ENCODE assay signal across 8 cellular contexts in genomic region chr3:111238896-111239295, GRCh38.
DNase-seq lines count a peak whose midpoint lies in the region; ATAC-seq and TF ChIP-seq lines count a peak whose summit lies in the region.

No MANE protein-coding gene starts in this region.

- TF ChIP-seq CTCF in esophagus squamous epithelium (IDR thresholded peaks at IDR 0.05) (no peak), brain microvascular endothelial cell (IDR thresholded peaks at IDR 0.05; ENCODE audit: low read depth, low read length, missing control alignments) (no peak)

- H3K27ac Mint-ChIP-seq in activated T-cell treated with anti-CD3 and anti-CD28 coated beads, Interleukin-2, amount 50 U/mL, for 72 hours = no peak overlapping the region

- no peaks in the 10 kb centered on the region for H3K36me3 ChIP-seq in esophagus squamous epithelium
- H3K36me3 ChIP-seq in brain microvascular endothelial cell (replicated peaks) = no peaks in the 10 kb centered on the region

- H3K9me3 Mint-ChIP-seq in activated T-cell treated with anti-CD3 and anti-CD28 coated beads, Interleukin-2, amount 50 U/mL, for 72 hours = peaks cover 3 to 9% of the 10 kb centered on the region in 2 donors

- in situ Hi-C loops in brain microvascular endothelial cell (cut with HindIII; ENCODE audit: low pct_ligation_motif_present, low sequenced_read_pairs) = no loop called here

- H3K9me3 ChIP-seq in esophagus squamous epithelium = peaks cover 0 to 12% (median 0%) of the 10 kb centered on the region in 3 donors

- no peak for TF ChIP-seq POLR2A in esophagus squamous epithelium (IDR thresholded peaks at IDR 0.05)

- H3K4me3 Mint-ChIP-seq in activated T-cell treated with anti-CD3 and anti-CD28 coated beads, Interleukin-2, amount 50 U/mL, for 72 hours = no peak overlapping the region

- intact Hi-C loops in esophagus squamous epithelium (cut with DNase I) = no loop called here

- ATAC-seq in activated T-cell treated with anti-CD3 and anti-CD28 coated beads, Interleukin-2, amount 50 U/mL, for 72 hours (replicated peaks in 1 of 2) = peak; percentile 98
- ATAC-seq in HG02623 (IDR thresholded peaks at IDR 0.05; ENCODE audit: unreplicated experiment) (peak; percentile 97), HG03558 (IDR thresholded peaks at IDR 0.05; ENCODE audit: extremely low read depth, unreplicated experiment) (peak; percentile 98)
- peak; percentile 93 for ATAC-seq in stimulated activated naive CD8-positive, alpha-beta T cell treated with anti-CD3 and anti-CD28 coated beads, Interleukin-15, Interleukin-2, amounts not matched to agents 100 U/mL and 50 U/mL, for 24 hours

- no peaks in the 10 kb centered on the region for H3K4me1 ChIP-seq in esophagus squamous epithelium

- peaks cover 10 to 11% of the 10 kb centered on the region in 2 donors for H3K36me3 Mint-ChIP-seq in activated T-cell treated with anti-CD3 and anti-CD28 coated beads, Interleukin-2, amount 50 U/mL, for 72 hours (ENCODE audit: insufficient read depth in 2 of 2)

- no peak overlapping the region for H3K27ac ChIP-seq in esophagus squamous epithelium
- H3K27ac ChIP-seq in brain microvascular endothelial cell = no peak overlapping the region

- WGBS in esophagus squamous epithelium, 2 donors = 60 to 63% methylated on average over 1 of the region's 1 CpG

- H3K27me3 Mint-ChIP-seq in activated T-cell treated with anti-CD3 and anti-CD28 coated beads, Interleukin-2, amount 50 U/mL, for 72 hours (ENCODE audit: low read depth) = no peaks in the 10 kb centered on the region

- peaks cover 15% of the 10 kb centered on the region for H3K4me1 Mint-ChIP-seq in activated T-cell treated with anti-CD3 and anti-CD28 coated beads, Interleukin-2, amount 50 U/mL, for 72 hours (ENCODE audit: low read depth)

- peak; percentile 20 to 28 for DNase-seq in activated T-cell treated with anti-CD3 and anti-CD28 coated beads, Interleukin-2, amount 50 U/mL, for 72 hours
- DNase-seq in activated T-cell treated with anti-CD3 and anti-CD28 coated beads, Interleukin-2, amount 50 U/mL, for 48 hours = no peak
- no peak for DNase-seq in stimulated activated naive CD8-positive, alpha-beta T cell treated with anti-CD3 and anti-CD28 coated beads, Interleukin-15, Interleukin-2, amounts not matched to agents 100 U/mL and 50 U/mL, for 24 hours
- DNase-seq in esophagus squamous epithelium (lab: John Stamatoyannopoulos, UW) (no peak), brain microvascular endothelial cell (no peak), hepatic stellate cell (ENCODE audit: low spot score) (no peak)

- no peak overlapping the region for H3K4me3 ChIP-seq in esophagus squamous epithelium
- H3K4me3 ChIP-seq in brain microvascular endothelial cell (ENCODE audit: low read depth, low read length) = no peak overlapping the region

- H3K27me3 ChIP-seq in esophagus squamous epithelium = no peaks in the 10 kb centered on the region
- H3K27me3 ChIP-seq in brain microvascular endothelial cell (replicated peaks) = no peaks in the 10 kb centered on the region

Comparison
In these comparisons a context has a peak if more than half of its experiments do, and no peak if none do; other contexts are left out.
1. DNase-seq: peak in activated T-cell treated with anti-CD3 and anti-CD28 coated beads, Interleukin-2, amount 50 U/mL, for 72 hours (2 of 2); none in activated T-cell treated with anti-CD3 and anti-CD28 coated beads, Interleukin-2, amount 50 U/mL, for 48 hours (0 of 2), stimulated activated naive CD8-positive, alpha-beta T cell treated with anti-CD3 and anti-CD28 coated beads, Interleukin-15, Interleukin-2, amounts not matched to agents 100 U/mL and 50 U/mL, for 24 hours (single experiment), esophagus squamous epithelium (single experiment), brain microvascular endothelial cell (single experiment) and hepatic stellate cell (single experiment).
2. Peak in every context shown above with its lines, with median percentiles within 50 percentile points of each other: ATAC-seq.